ENCODE assay signal across 1 cellular context in the genomic region with DNA sequence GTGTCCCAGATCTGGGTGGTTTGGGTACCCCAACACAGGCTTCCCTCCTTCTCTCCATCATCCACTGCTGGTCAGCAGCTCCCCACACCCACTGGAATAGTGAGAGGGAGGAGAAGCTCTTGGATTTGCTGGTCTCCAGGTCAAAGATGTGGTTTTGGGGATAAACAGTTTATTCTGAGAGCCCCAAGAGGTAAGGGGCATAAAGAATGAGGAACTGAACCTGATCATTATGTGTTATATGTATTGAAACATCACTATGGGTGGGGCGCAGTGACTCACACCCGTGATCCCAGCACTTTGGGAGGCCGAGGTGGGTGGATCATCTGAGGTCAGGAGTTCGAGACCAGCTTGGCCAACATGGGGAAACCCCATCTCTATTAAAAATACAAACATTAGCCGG.
TF ChIP-seq lines count a peak whose summit lies in the region.

No MANE protein-coding gene starts in this region.

TF ChIP-seq in K562, 482 proteins besides CTCF, POLR2A, EP300 and RAD21:
- no peak for TF ChIP-seq KHSRP (IDR thresholded peaks at IDR 0.05)
- TF ChIP-seq, protein P1, sequence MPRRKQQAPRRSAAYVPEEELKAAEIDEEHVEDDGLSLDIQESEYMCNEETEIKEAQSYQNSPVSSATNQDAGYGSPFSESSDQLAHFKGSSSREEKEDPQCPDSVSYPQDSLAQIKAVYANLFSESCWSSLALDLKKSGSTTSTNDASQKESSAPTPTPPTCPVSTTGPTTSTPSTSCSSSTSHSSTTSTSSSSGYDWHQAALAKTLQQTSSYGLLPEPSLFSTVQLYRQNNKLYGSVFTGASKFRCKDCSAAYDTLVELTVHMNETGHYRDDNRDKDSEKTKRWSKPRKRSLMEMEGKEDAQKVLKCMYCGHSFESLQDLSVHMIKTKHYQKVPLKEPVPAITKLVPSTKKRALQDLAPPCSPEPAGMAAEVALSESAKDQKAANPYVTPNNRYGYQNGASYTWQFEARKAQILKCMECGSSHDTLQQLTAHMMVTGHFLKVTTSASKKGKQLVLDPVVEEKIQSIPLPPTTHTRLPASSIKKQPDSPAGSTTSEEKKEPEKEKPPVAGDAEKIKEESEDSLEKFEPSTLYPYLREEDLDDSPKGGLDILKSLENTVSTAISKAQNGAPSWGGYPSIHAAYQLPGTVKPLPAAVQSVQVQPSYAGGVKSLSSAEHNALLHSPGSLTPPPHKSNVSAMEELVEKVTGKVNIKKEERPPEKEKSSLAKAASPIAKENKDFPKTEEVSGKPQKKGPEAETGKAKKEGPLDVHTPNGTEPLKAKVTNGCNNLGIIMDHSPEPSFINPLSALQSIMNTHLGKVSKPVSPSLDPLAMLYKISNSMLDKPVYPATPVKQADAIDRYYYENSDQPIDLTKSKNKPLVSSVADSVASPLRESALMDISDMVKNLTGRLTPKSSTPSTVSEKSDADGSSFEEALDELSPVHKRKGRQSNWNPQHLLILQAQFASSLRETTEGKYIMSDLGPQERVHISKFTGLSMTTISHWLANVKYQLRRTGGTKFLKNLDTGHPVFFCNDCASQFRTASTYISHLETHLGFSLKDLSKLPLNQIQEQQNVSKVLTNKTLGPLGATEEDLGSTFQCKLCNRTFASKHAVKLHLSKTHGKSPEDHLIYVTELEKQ (CRISPR knock-in tag; IDR thresholded peaks at IDR 0.05), result no peak
- TF ChIP-seq CAMTA2 (CRISPR knock-in tag; conservative IDR thresholded peaks at IDR 0.05), result no peak
- no peak for TF ChIP-seq ZBTB5 (IDR thresholded peaks at IDR 0.05)
- no peak for TF ChIP-seq SMAD2 (IDR thresholded peaks at IDR 0.05; ENCODE audit: low read depth, low read length)
- no peak for TF ChIP-seq SP2 (IDR thresholded peaks at IDR 0.05; ENCODE audit: extremely low read depth, low read depth, low read length, poor library complexity, severe bottlenecking)
- peak; percentile 43 for TF ChIP-seq ATF3 (IDR thresholded peaks at IDR 0.05)
- TF ChIP-seq ATF3 (CRISPR knock-in tag; conservative IDR thresholded peaks at IDR 0.05), result no peak
- no peak for TF ChIP-seq MCM7 (IDR thresholded peaks at IDR 0.05)
- TF ChIP-seq EGR1 (conservative IDR thresholded peaks at IDR 0.05), result peak; percentile 64
- no peak for TF ChIP-seq SUPT5H (IDR thresholded peaks at IDR 0.05)
- TF ChIP-seq JUN (IDR thresholded peaks at IDR 0.05; ENCODE audit: borderline replicate concordance, low read depth, low read length), result no peak
- TF ChIP-seq JUN (CRISPR knock-in tag; IDR thresholded peaks at IDR 0.05; ENCODE audit: borderline replicate concordance), result no peak
- TF ChIP-seq ZNF79 (CRISPR knock-in tag; IDR thresholded peaks at IDR 0.05; ENCODE audit: low read depth), result no peak
- no peak for TF ChIP-seq ZNF668 (CRISPR knock-in tag; IDR thresholded peaks at IDR 0.05)
- peak; percentile 70 for TF ChIP-seq SPI1 (IDR thresholded peaks at IDR 0.05; ENCODE audit: borderline replicate concordance, low read depth, low read length)
